In the genomic region with DNA sequence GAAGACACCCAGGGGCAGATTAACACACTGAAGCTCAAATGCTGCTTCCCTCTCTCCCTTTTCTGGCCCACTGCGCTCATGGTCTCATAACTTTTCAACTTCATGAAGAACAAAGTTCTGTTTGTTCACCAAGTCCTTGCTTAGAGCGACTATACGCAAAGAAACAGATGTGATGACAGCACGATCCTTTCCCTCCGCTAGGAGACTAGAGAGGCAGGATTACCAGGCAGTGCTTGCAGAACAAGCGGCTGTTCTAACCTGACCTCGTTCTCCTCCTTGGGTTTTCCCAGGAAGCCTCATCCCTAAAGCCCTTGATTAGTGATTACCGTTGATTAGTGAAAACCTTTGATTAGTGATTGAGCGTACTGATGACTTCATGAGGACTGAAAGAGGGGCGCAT, we compare ENCODE assay signal across 23 cellular contexts.
"Had no signal": no experiment of that assay in that cellular context is flagged by ENCODE, and none has a peak within 500 bp of the region (broad histone marks: within the 10 kb centered on the region; RNA-seq: fewer than 3 reads in every experiment).

No MANE protein-coding gene starts in this region.

- H3K9me3 ChIP-seq: gastrocnemius medialis, right lobe of liver, testis, tibial artery had no signal

- H3K4me3 ChIP-seq: gastrocnemius medialis, hepatocyte, lung, mucosa of descending colon, right lobe of liver, testis, tibial artery had no signal

- H3K36me3 ChIP-seq: gastrocnemius medialis, right lobe of liver, tibial artery had no signal

- ATAC-seq: effector memory CD8-positive, alpha-beta T cell; gastrocnemius medialis; left lobe of liver; mucosa of descending colon; natural killer cell treated with Interleukin-12 subunit alpha and Interleukin-12 subunit beta and Interleukin-15 and Interleukin-18, amount 100 ng/mL, for 72 hours; right lobe of liver; stimulated activated effector memory CD8-positive, alpha-beta T cell treated with anti-CD3 and anti-CD28 coated beads, Interleukin-12 subunit alpha, Interleukin-12 subunit beta, amount 100 ng/mL, for 72 hours had no signal

- H3K4me1 ChIP-seq: gastrocnemius medialis, parathyroid adenoma, right lobe of liver, testis, tibial artery had no signal

- H3K27me3 ChIP-seq: gastrocnemius medialis, hepatocyte, right lobe of liver, testis, tibial artery had no signal

- H3K27ac ChIP-seq: gastrocnemius medialis, hepatocyte, parathyroid adenoma, right lobe of liver, testis, tibial artery had no signal

- DNase-seq: cortex of kidney; effector memory CD8-positive, alpha-beta T cell; erythroblast; gastrocnemius medialis; kidney; mucosa of descending colon; naive B cell; right lobe of liver; small intestine; stimulated activated CD4-positive, alpha-beta T cell treated with anti-CD3 and anti-CD28 coated beads, Interleukin-12 subunit alpha, Interleukin-12 subunit beta, amount 100 ng/mL, for 4 hours; stimulated activated CD4-positive, alpha-beta T cell treated with anti-CD3 and anti-CD28 coated beads, Interleukin-1b, Interleukin-23, amount 100 ng/mL, for 48 hours; stimulated activated CD4-positive, alpha-beta T cell treated with anti-CD3 and anti-CD28 coated beads, Interleukin-4, amount 100 ng/mL, for 1 hour; stimulated activated naive CD4-positive, alpha-beta T cell treated with Interleukin-2 at 50 U/mL for 16 hours; substantia nigra; testis; tibial artery had no signal

- FAIRE-seq: endometrium, kidney, small intestine had no signal
